Comparison of ENCODE assay signal across 1 cellular context in genomic region chr12:123078531-123079123, GRCh38.
TF ChIP-seq lines count a peak whose summit lies in the region.

No MANE protein-coding gene starts in this region.

TF ChIP-seq in WTC11, 78 proteins besides CTCF, POLR2A, EP300 and RAD21 (continued from another document):
- TF ChIP-seq ZNF425 (CRISPR knock-in tag; conservative IDR thresholded peaks at IDR 0.05) (no peak), FOXK1 (CRISPR knock-in tag; IDR thresholded peaks at IDR 0.05) (no peak), SMAD4 (CRISPR knock-in tag; IDR thresholded peaks at IDR 0.05) (no peak), HMGXB4 (CRISPR knock-in tag; IDR thresholded peaks at IDR 0.05) (no peak), GABPB1 (CRISPR knock-in tag; IDR thresholded peaks at IDR 0.05) (no peak), ZBTB43 (CRISPR knock-in tag; IDR thresholded peaks at IDR 0.05) (no peak), NFE2L1 (CRISPR knock-in tag; IDR thresholded peaks at IDR 0.05) (no peak), TCF7 (CRISPR knock-in tag; IDR thresholded peaks at IDR 0.05; ENCODE audit: low read depth) (no peak), JUN (CRISPR knock-in tag; IDR thresholded peaks at IDR 0.05) (no peak), PREB (CRISPR knock-in tag; IDR thresholded peaks at IDR 0.05; ENCODE audit: borderline replicate concordance) (no peak), CREB1 (CRISPR knock-in tag; IDR thresholded peaks at IDR 0.05) (no peak), ZNF138 (CRISPR knock-in tag; conservative IDR thresholded peaks at IDR 0.05) (no peak), ZNF232 (CRISPR knock-in tag; IDR thresholded peaks at IDR 0.05) (no peak)
